30 cellular contexts compared by ENCODE assay signal in the genomic region with DNA sequence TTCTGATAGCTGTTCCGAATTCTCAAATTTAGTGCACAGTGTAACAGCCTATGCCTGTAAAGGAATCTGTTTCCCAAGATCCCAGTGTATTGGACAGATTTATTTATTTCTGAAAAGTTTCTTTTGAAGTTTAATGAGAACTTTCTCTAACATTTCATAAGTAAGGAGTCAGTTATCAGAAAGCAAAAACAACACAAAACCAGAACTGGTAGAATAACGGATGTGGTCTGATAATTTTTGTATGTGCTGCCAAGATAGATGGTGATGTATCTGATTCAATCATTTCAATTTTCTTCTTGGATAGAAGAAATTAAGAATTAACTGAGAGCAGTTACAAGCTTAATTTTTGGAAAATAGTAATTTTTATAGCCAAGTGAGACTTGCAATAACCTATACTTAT.
A peak's percentile ranks its signal among the peaks of the same experiment; 100 is the strongest.
DNase-seq lines count a peak whose midpoint lies in the region; ATAC-seq and TF ChIP-seq lines count a peak whose summit lies in the region.
"Had no signal": no experiment of that assay in that cellular context is flagged by ENCODE, and none has a peak within 500 bp of the region (broad histone marks: within the 10 kb centered on the region; RNA-seq: fewer than 3 reads in every experiment).

No MANE protein-coding gene starts in this region.

- no peak overlapping the region for H4K91ac ChIP-seq in neuronal stem cell (ENCODE audit: low read depth, low read length, poor library complexity)

- H3K9me3 ChIP-seq in OCI-LY1 (ENCODE audit: low read length): peaks cover 5% of the 10 kb centered on the region; the same call in 1 of the 2 replicates
- peaks cover 0 to 8% of the 10 kb centered on the region in 2 donors for H3K9me3 ChIP-seq in breast epithelium
- no peaks in the 10 kb centered on the region for H3K9me3 ChIP-seq in neuronal stem cell (replicated peaks in 1 of 2; ENCODE audit: control insufficient read depth in 2 of 2, insufficient read depth in 1 of 2, low read depth in 1 of 2, low read length in 2 of 2)
- H3K9me3 ChIP-seq: BLaER1, neutrophil, right lobe of liver, SJSA1, upper lobe of right lung had no signal

- no peak overlapping the region for H4K8ac ChIP-seq in neuronal stem cell (ENCODE audit: low read depth, low read length)

- H3K4me3 ChIP-seq in OCI-LY1 (ENCODE audit: low read depth, low read length, poor library complexity, severe bottlenecking) (no peak overlapping the region), breast epithelium (no peak overlapping the region), neuronal stem cell (ENCODE audit: low read length in 2 of 2) (no peak overlapping the region)
- H3K4me3 ChIP-seq: BLaER1, cardiac muscle cell, esophagus muscularis mucosa, gastroesophageal sphincter, right lobe of liver, SJSA1, upper lobe of right lung had no signal

- H3K4ac ChIP-seq in neuronal stem cell (ENCODE audit: low read length): no peak overlapping the region

- no peak for DNase-seq in activated naive CD4-positive, alpha-beta T cell treated with Interleukin-2 at 50 U/mL for 16 hours
- DNase-seq in naive thymus-derived CD8-positive, alpha-beta T cell: peak in 3 of 10 donors; percentile 50 to 66 (median 63)
- DNase-seq in breast epithelium (ENCODE audit: low spot score in 2 of 2): no peak
- DNase-seq in neuronal stem cell (ENCODE audit: low spot score): no peak
- DNase-seq: ACHN; activated CD4-positive, alpha-beta T cell treated with anti-CD3 and anti-CD28 coated beads for 48 hours; activated effector memory CD4-positive, alpha-beta T cell treated with anti-CD3 and anti-CD28 coated beads, Interleukin-2, amount 50 U/mL, for 16 hours; aorta; endodermal cell; HCEC 1CT; hippocampal formation; NCI-H1105 treated with DMSO at 0.1 percent for 48 hours; NCI-H2029; NCI-H2227 treated with DMSO at 0.1 percent for 48 hours; right lobe of liver; RPMI8226; stimulated activated CD4-positive, alpha-beta T cell treated with anti-CD3 and anti-CD28 coated beads, Interleukin-2, amount 100 ng/mL, for 48 hours; upper lobe of right lung had no signal

- no peaks in the 10 kb centered on the region for H4K20me1 ChIP-seq in OCI-LY1 (ENCODE audit: insufficient read depth, low read length)
- H4K20me1 ChIP-seq: BLaER1 had no signal

- peak; percentile 41 to 48 for ATAC-seq in naive thymus-derived CD8-positive, alpha-beta T cell
- no peak for ATAC-seq in HG03442 (IDR thresholded peaks at IDR 0.05; ENCODE audit: unreplicated experiment)
- ATAC-seq: gastroesophageal sphincter, right lobe of liver, upper lobe of right lung had no signal

- no peaks in the 10 kb centered on the region for H3K27me3 Mint-ChIP-seq in activated naive CD4-positive, alpha-beta T cell treated with anti-CD3 and anti-CD28 coated beads, Interleukin-2, amount 50 U/mL, for 24 hours
- H3K27me3 Mint-ChIP-seq in activated naive CD8-positive, alpha-beta T cell: no peaks in the 10 kb centered on the region
- H3K27me3 Mint-ChIP-seq in naive thymus-derived CD8-positive, alpha-beta T cell: no peaks in the 10 kb centered on the region
- H3K27me3 Mint-ChIP-seq: IgD-negative memory B cell, progenitor cell of endocrine pancreas had no signal

- no peak for TF ChIP-seq POLR2A in breast epithelium (IDR thresholded peaks at IDR 0.05)

- no peaks in the 10 kb centered on the region for H3K79me2 ChIP-seq in OCI-LY1 (ENCODE audit: insufficient read depth, low read length)

- H3K27ac ChIP-seq in OCI-LY1 (ENCODE audit: low read depth, low read length, poor library complexity, severe bottlenecking) (peak overlapping the region; percentile 36), breast epithelium (no peak overlapping the region), neuronal stem cell (replicated peaks; ENCODE audit: low read length) (no peak overlapping the region)
- H3K27ac ChIP-seq: BLaER1, cardiac muscle cell, esophagus muscularis mucosa, gastroesophageal sphincter, neutrophil, right lobe of liver, SJSA1, upper lobe of right lung had no signal

- H2BK12ac ChIP-seq in neuronal stem cell (ENCODE audit: low read length): no peak overlapping the region

- no peak overlapping the region for H3K14ac ChIP-seq in neuronal stem cell (ENCODE audit: low read length)

- H2AK5ac ChIP-seq in neuronal stem cell (ENCODE audit: low read depth, low read length): no peak overlapping the region

- H2BK5ac ChIP-seq in neuronal stem cell (ENCODE audit: low read length): no peak overlapping the region

- H3K4me1 Mint-ChIP-seq in activated naive CD4-positive, alpha-beta T cell treated with anti-CD3 and anti-CD28 coated beads, Interleukin-2, amount 50 U/mL, for 24 hours: peaks cover 67% of the 10 kb centered on the region
- peaks cover 73% of the 10 kb centered on the region for H3K4me1 Mint-ChIP-seq in activated naive CD8-positive, alpha-beta T cell (ENCODE audit: low read depth)
- H3K4me1 Mint-ChIP-seq in naive thymus-derived CD8-positive, alpha-beta T cell: peaks cover 28 to 65% (median 63%) of the 10 kb centered on the region in 4 donors
- H3K4me1 Mint-ChIP-seq: endodermal cell, IgD-negative memory B cell had no signal

- peak overlapping the region; percentile 41; the same call in 1 of the 2 replicates for H3K4me2 ChIP-seq in OCI-LY1 (ENCODE audit: low read length)
- H3K4me2 ChIP-seq in neuronal stem cell (ENCODE audit: insufficient read depth, low read length, poor library complexity, severe bottlenecking): no peak overlapping the region
- H3K4me2 ChIP-seq: BLaER1 had no signal

- H3K9ac ChIP-seq in OCI-LY1 (ENCODE audit: low read length) (no peak overlapping the region; the same call in 1 of the 2 replicates), neuronal stem cell (ENCODE audit: low read depth, low read length, poor library complexity) (no peak overlapping the region)
- H3K9ac ChIP-seq: BLaER1 had no signal

- H2BK120ac ChIP-seq in neuronal stem cell (ENCODE audit: low read depth, low read length): no peak overlapping the region

- H3K9me3 Mint-ChIP-seq in activated naive CD4-positive, alpha-beta T cell treated with anti-CD3 and anti-CD28 coated beads, Interleukin-2, amount 50 U/mL, for 24 hours: peaks cover 5% of the 10 kb centered on the region
- peaks cover 14% of the 10 kb centered on the region for H3K9me3 Mint-ChIP-seq in activated naive CD8-positive, alpha-beta T cell (ENCODE audit: low read depth)
- peaks cover 0 to 18% (median 4%) of the 10 kb centered on the region in 9 donors for H3K9me3 Mint-ChIP-seq in naive thymus-derived CD8-positive, alpha-beta T cell
- H3K9me3 Mint-ChIP-seq: endodermal cell had no signal

- intact Hi-C loops in breast epithelium (cut with DNase I; ENCODE audit: low total_unique reads): no loop called here

- H3K4me1 ChIP-seq in OCI-LY1 (ENCODE audit: insufficient read depth, low read length, severe bottlenecking) (peaks cover 67% of the 10 kb centered on the region), breast epithelium (no peaks in the 10 kb centered on the region), neuronal stem cell (ENCODE audit: control insufficient read depth in 2 of 2, insufficient read depth in 1 of 2, low read depth in 1 of 2, low read length in 2 of 2) (no peaks in the 10 kb centered on the region)
- H3K4me1 ChIP-seq: BLaER1, esophagus muscularis mucosa, gastroesophageal sphincter, right lobe of liver, SJSA1, upper lobe of right lung had no signal

- H3K79me1 ChIP-seq in neuronal stem cell (ENCODE audit: low read depth, low read length): no peaks in the 10 kb centered on the region

- H3K18ac ChIP-seq in neuronal stem cell (ENCODE audit: low read length): no peak overlapping the region

- H3K23ac ChIP-seq in neuronal stem cell (ENCODE audit: low read depth, low read length, poor library complexity): no peak overlapping the region

- H3K4me3 Mint-ChIP-seq in activated naive CD4-positive, alpha-beta T cell treated with anti-CD3 and anti-CD28 coated beads, Interleukin-2, amount 50 U/mL, for 24 hours: peak overlapping the region; percentile 74
- H3K4me3 Mint-ChIP-seq in activated naive CD8-positive, alpha-beta T cell: peak overlapping the region; percentile 72
- H3K4me3 Mint-ChIP-seq in naive thymus-derived CD8-positive, alpha-beta T cell: peak overlapping the region; percentile 41 to 88 (median 72)
- H3K4me3 Mint-ChIP-seq: endodermal cell, IgD-negative memory B cell had no signal

- H3K36me3 Mint-ChIP-seq in activated naive CD4-positive, alpha-beta T cell treated with anti-CD3 and anti-CD28 coated beads, Interleukin-2, amount 50 U/mL, for 24 hours: peaks cover 3% of the 10 kb centered on the region
- H3K36me3 Mint-ChIP-seq in activated naive CD8-positive, alpha-beta T cell: peaks cover 13% of the 10 kb centered on the region
- peaks cover 0 to 9% (median 5%) of the 10 kb centered on the region in 3 donors for H3K36me3 Mint-ChIP-seq in naive thymus-derived CD8-positive, alpha-beta T cell

- POLR2A ChIA-PET in naive thymus-derived CD8-positive, alpha-beta T cell (lab: Charles Lee): interaction anchor here (0.7 to 4.6 kb wide), 8 partner anchors 10 to 123 kb away, joined by 3 to 34 read pairs (median 4); no protein-coding TSS in a partner anchor

- WGBS in neuronal stem cell (ENCODE audit: extremely low coverage in 2 of 2, insufficient read length in 2 of 2, insufficient replicate concordance in 1 of 2), 2 donors: no CpG with 5 or more reads among the region's 2 CpGs

- no peak overlapping the region for H2BK15ac ChIP-seq in neuronal stem cell (ENCODE audit: low read length)

- H3K36me3 ChIP-seq in OCI-LY1 (ENCODE audit: insufficient read depth, low read length): peaks cover 5% of the 10 kb centered on the region
- no peaks in the 10 kb centered on the region for H3K36me3 ChIP-seq in breast epithelium
- H3K36me3 ChIP-seq in neuronal stem cell (replicated peaks in 1 of 2; ENCODE audit: control insufficient read depth in 2 of 2, insufficient read depth in 2 of 2, low read length in 2 of 2): no peaks in the 10 kb centered on the region
- H3K36me3 ChIP-seq: BLaER1, cardiac muscle cell, esophagus muscularis mucosa, gastroesophageal sphincter, neutrophil, right lobe of liver, SJSA1, upper lobe of right lung had no signal

- H3K9me2 ChIP-seq in OCI-LY1 (ENCODE audit: low read depth, low read length): no peaks in the 10 kb centered on the region

- no peaks in the 10 kb centered on the region for H3K27me3 ChIP-seq in OCI-LY1 (ENCODE audit: insufficient read depth, low read length)
- no peaks in the 10 kb centered on the region for H3K27me3 ChIP-seq in breast epithelium
- no peaks in the 10 kb centered on the region for H3K27me3 ChIP-seq in neuronal stem cell (ENCODE audit: control insufficient read depth in 3 of 3, insufficient read depth in 3 of 3, low read depth in 1 of 3, low read length in 3 of 3)
- H3K27me3 ChIP-seq: BLaER1, cardiac muscle cell, esophagus muscularis mucosa, gastroesophageal sphincter, neutrophil, right lobe of liver, SJSA1, upper lobe of right lung had no signal

- TF ChIP-seq CTCF in OCI-LY1 (IDR thresholded peaks at IDR 0.05; ENCODE audit: low read length) (no peak), breast epithelium (IDR thresholded peaks at IDR 0.05) (no peak)

- 0 out of 2 replicates have a peak overlapping the region, but pooled peaks have one; percentile 14 for H2AFZ ChIP-seq in OCI-LY1 (ENCODE audit: low read length)
- no peak overlapping the region for H2AFZ ChIP-seq in neuronal stem cell (ENCODE audit: low read length)

- no peaks in the 10 kb centered on the region for H3F3A ChIP-seq in OCI-LY1 (ENCODE audit: insufficient read depth, low read length)

- peak overlapping the region; percentile 98 for H3K27ac Mint-ChIP-seq in activated naive CD4-positive, alpha-beta T cell treated with anti-CD3 and anti-CD28 coated beads, Interleukin-2, amount 50 U/mL, for 24 hours
- H3K27ac Mint-ChIP-seq in activated naive CD8-positive, alpha-beta T cell: peak overlapping the region; percentile 98
- H3K27ac Mint-ChIP-seq in naive thymus-derived CD8-positive, alpha-beta T cell: peak overlapping the region; percentile 96 to 100 (median 98)
- H3K27ac Mint-ChIP-seq: endodermal cell, progenitor cell of endocrine pancreas had no signal
